In genomic region chr5:401216-402034, GRCh38 we compare ENCODE assay signal across 11 cellular contexts. TPM values are rescaled to one million over a fixed set of nuclear protein-coding genes. Genes with fewer than 3 reads are reported as not detected.
DNase-seq lines count a peak whose midpoint lies in the region; ATAC-seq, FAIRE-seq and TF ChIP-seq lines count a peak whose summit lies in the region.
"Had no signal": no experiment of that assay in that cellular context is flagged by ENCODE, and none has a peak within 500 bp of the region (broad histone marks: within the 10 kb centered on the region; RNA-seq: fewer than 3 reads in every experiment).

No MANE protein-coding gene starts in this region.

- no TSS peak for BruUV-seq in PC-3 (replicated peaks; lab: Mats Ljungman, UMichigan)

- H3K79me2 ChIP-seq in PC-3 (ENCODE audit: low read length) (no peaks in the 10 kb centered on the region), smooth muscle cell (ENCODE audit: low read depth) (no peaks in the 10 kb centered on the region)

- TF ChIP-seq CTCF in PC-3 (conservative IDR thresholded peaks at IDR 0.05; ENCODE audit: low read depth, low read length) (no peak), smooth muscle cell (IDR thresholded peaks at IDR 0.05; ENCODE audit: borderline replicate concordance, insufficient read depth, poor library complexity, severe bottlenecking) (no peak)

- 94% methylated on average over 23 of the region's 23 CpGs for WGBS in smooth muscle cell (ENCODE audit: low lambda C conversion rate)

- H3K4me1 Mint-ChIP-seq in activated T-cell treated with anti-CD3 and anti-CD28 coated beads, Interleukin-2, amount 50 U/mL, for 24 hours (ENCODE audit: low read depth) = peaks cover 47% of the 10 kb centered on the region

- H4K20me1 ChIP-seq in PC-3 (ENCODE audit: low read length) (no peaks in the 10 kb centered on the region), smooth muscle cell (ENCODE audit: low read depth) (no peaks in the 10 kb centered on the region)

- peaks cover 28% of the 10 kb centered on the region for H3K36me3 Mint-ChIP-seq in activated T-cell treated with anti-CD3 and anti-CD28 coated beads, Interleukin-2, amount 50 U/mL, for 24 hours (ENCODE audit: low read depth)

- peaks cover 46% of the 10 kb centered on the region for H3K27me3 Mint-ChIP-seq in activated T-cell treated with anti-CD3 and anti-CD28 coated beads, Interleukin-2, amount 50 U/mL, for 24 hours

- H3K27ac ChIP-seq in PC-3 (ENCODE audit: low read length) (no peak overlapping the region), smooth muscle cell (ENCODE audit: low read depth) (peak overlapping the region; percentile 100)

- H2AFZ ChIP-seq in PC-3 (ENCODE audit: low read length) (no peak overlapping the region), smooth muscle cell (ENCODE audit: low read depth) (no peak overlapping the region)

- no peaks in the 10 kb centered on the region for H3K9me2 ChIP-seq in PC-3 (replicated peaks; ENCODE audit: low read length)

- no peak overlapping the region for H3K27ac Mint-ChIP-seq in activated T-cell treated with anti-CD3 and anti-CD28 coated beads, Interleukin-2, amount 50 U/mL, for 24 hours

- H3K9me3 Mint-ChIP-seq in activated T-cell treated with anti-CD3 and anti-CD28 coated beads, Interleukin-2, amount 50 U/mL, for 24 hours = no peaks in the 10 kb centered on the region

- H3F3A ChIP-seq in PC-3 (ENCODE audit: low read length, unreplicated experiment) = no peaks in the 10 kb centered on the region
- peaks cover 5% of the 10 kb centered on the region for H3F3A ChIP-seq in smooth muscle cell (ENCODE audit: low read depth)

- ATAC-seq in PC-3 = no peak
- no peak for ATAC-seq in HG03378 (IDR thresholded peaks at IDR 0.05; ENCODE audit: unreplicated experiment)
- ATAC-seq: Panc1 had no signal

- CTCF ChIA-PET in PC-3 (lab: Charles Lee) = interaction anchor here (0.7 kb wide), 1 partner anchor 64 kb away, joined by 4 read pairs; no protein-coding TSS in a partner anchor

- H3K4me3 Mint-ChIP-seq in activated T-cell treated with anti-CD3 and anti-CD28 coated beads, Interleukin-2, amount 50 U/mL, for 24 hours = no peak overlapping the region

- H3K4me3 ChIP-seq in PC-3 (ENCODE audit: low read length) = no peak overlapping the region
- H3K4me3 ChIP-seq in smooth muscle cell = no peak overlapping the region
- H3K4me3 ChIP-seq in HAP-1 = no peak overlapping the region

- peaks cover 12% of the 10 kb centered on the region for H3K4me1 ChIP-seq in PC-3 (ENCODE audit: insufficient read depth, low read length)
- peaks cover 15% of the 10 kb centered on the region for H3K4me1 ChIP-seq in smooth muscle cell (ENCODE audit: low read depth)
- H3K4me1 ChIP-seq in HAP-1 = peaks cover 16% of the 10 kb centered on the region

- DNase-seq in activated T-cell treated with anti-CD3 and anti-CD28 coated beads, Interleukin-2, amount 50 U/mL, for 24 hours = peak; percentile 29
- DNase-seq in activated T-cell treated with anti-CD3 and anti-CD28 coated beads, Interleukin-2, amount 50 U/mL, for 1 hour = no peak
- DNase-seq in PC-3 (no peak), iPS-NIHi7 (ENCODE audit: extremely low spot score) (peak; percentile 8), smooth muscle cell (lab: John Stamatoyannopoulos, UW; ENCODE audit: unreplicated experiment) (no peak), HAP-1 (ENCODE audit: low spot score in 2 of 2) (no peak), urothelium cell line (ENCODE audit: low spot score) (no peak)
- DNase-seq: AML-193; effector memory CD4-positive, alpha-beta T cell had no signal

- H3K4me2 ChIP-seq in PC-3 (ENCODE audit: low read length) (peak overlapping the region; percentile 0; the same call in 1 of the 2 replicates), smooth muscle cell (peak overlapping the region; percentile 78)

- H3K36me3 ChIP-seq in PC-3 (ENCODE audit: low read depth, low read length) = no peaks in the 10 kb centered on the region
- H3K36me3 ChIP-seq in smooth muscle cell (ENCODE audit: low read depth) = no peaks in the 10 kb centered on the region
- no peaks in the 10 kb centered on the region for H3K36me3 ChIP-seq in HAP-1 (replicated peaks)

- H3K9me3 ChIP-seq in PC-3 (ENCODE audit: low read length) = no peaks in the 10 kb centered on the region
- H3K9me3 ChIP-seq in smooth muscle cell (replicated peaks; ENCODE audit: low read depth) = no peaks in the 10 kb centered on the region
- H3K9me3 ChIP-seq in HAP-1 = no peaks in the 10 kb centered on the region

- POLR2A ChIA-PET in PC-3 (lab: Charles Lee; ENCODE audit: unreplicated experiment) = interaction anchor here (0.5 kb wide), 1 partner anchor 22 kb away, joined by 3 read pairs; no protein-coding TSS in a partner anchor

- H3K9ac ChIP-seq in PC-3 (ENCODE audit: low read length) (no peak overlapping the region), smooth muscle cell (ENCODE audit: low read depth) (peak overlapping the region; percentile 99)

- intact Hi-C loops in PC-3 (cut with micrococcal nuclease) = no loop called here

- in situ Hi-C loops in HAP-1 (cut with MboI; ENCODE audit: low sequenced_read_pairs) = no loop called here

- H3K27me3 ChIP-seq in PC-3 (ENCODE audit: low read length) (no peaks in the 10 kb centered on the region), smooth muscle cell (ENCODE audit: low read depth) (no peaks in the 10 kb centered on the region), HAP-1 (ENCODE audit: low read depth) (no peaks in the 10 kb centered on the region)

- no peak for FAIRE-seq in urothelium cell line (lab: Jason Lieb, UNC)

RNA-seq across cellular contexts. Expression of gene EXOC3, which starts 41.6 kb away (rescaled TPM):
- total RNA-seq in PC-3 (2014; rRNA removed) (31.3 and 42.1 TPM in 2 replicates), smooth muscle cell (22.6 and 30.5 TPM in 2 replicates)
- polyA plus RNA-seq in smooth muscle cell = 22.9 and 23.6 TPM in 2 replicates

Comparison
In these comparisons a context has a peak if more than half of its experiments do, and no peak if none do; other contexts are left out.
1. DNase-seq: peak in activated T-cell treated with anti-CD3 and anti-CD28 coated beads, Interleukin-2, amount 50 U/mL, for 24 hours (single experiment) and iPS-NIHi7 (single experiment); none in activated T-cell treated with anti-CD3 and anti-CD28 coated beads, Interleukin-2, amount 50 U/mL, for 1 hour (single experiment), PC-3 (single experiment), smooth muscle cell (single experiment), HAP-1 (0 of 2) and urothelium cell line (single experiment).